Comparison of ENCODE assay signal across 8 cellular contexts in genomic region chr19:44111910-44112463, GRCh38. TPM values are rescaled to one million over a fixed set of nuclear protein-coding genes. Genes with fewer than 3 reads are reported as not detected.
DNase-seq lines count a peak whose midpoint lies in the region; ATAC-seq and TF ChIP-seq lines count a peak whose summit lies in the region.

No MANE protein-coding gene starts in this region.

- no peak for ATAC-seq in GM18858 (IDR thresholded peaks at IDR 0.05; ENCODE audit: unreplicated experiment)

- peaks cover 43% of the 10 kb centered on the region for H3K36me3 Mint-ChIP-seq in neural crest cell (ENCODE audit: low read depth)

- H3K4me1 Mint-ChIP-seq in neural crest cell = peaks cover 32% of the 10 kb centered on the region

- in situ Hi-C loops in SK-MEL-5 (cut with HindIII; ENCODE audit: low pct_unique_long_range_greater_than_20kb, low sequenced_read_pairs) = no loop called here

- peak overlapping the region; percentile 99 for H3K4me3 Mint-ChIP-seq in neural crest cell

- H3K27me3 Mint-ChIP-seq in neural crest cell (ENCODE audit: low read depth) = no peaks in the 10 kb centered on the region

- peak overlapping the region; percentile 93 for H3K4me3 ChIP-seq in epithelial cell of esophagus (ENCODE audit: low read length)

- H3K27ac Mint-ChIP-seq in neural crest cell (ENCODE audit: unreplicated experiment) = no peak overlapping the region

- DNase-seq in stimulated activated CD4-positive, alpha-beta T cell treated with anti-CD3 and anti-CD28 coated beads, Interleukin-1b, Interleukin-23, amount 100 ng/mL, for 48 hours = peak; percentile 22
- no peak for DNase-seq in stimulated activated CD4-positive, alpha-beta T cell treated with anti-CD3 and anti-CD28 coated beads, Interleukin-2, amount 100 ng/mL, for 48 hours
- peak; percentile 41 for DNase-seq in SK-MEL-5 (ENCODE audit: low read depth, low spot score)
- DNase-seq in epithelial cell of esophagus (ENCODE audit: low read depth) = peak; percentile 84
- DNase-seq in neural crest cell (ENCODE audit: low read depth, low spot score) = peak; percentile 4
- no peak for DNase-seq in GM20000 (ENCODE audit: low spot score)
- DNase-seq in NCI-H345 (lab: John Stamatoyannopoulos, UW) = no peak

- H3K9me3 Mint-ChIP-seq in neural crest cell = peaks cover 19% of the 10 kb centered on the region

- no peak for TF ChIP-seq CTCF in epithelial cell of esophagus (IDR thresholded peaks at IDR 0.05; ENCODE audit: insufficient read depth, low read depth, low read length, missing control alignments)
- no peak for TF ChIP-seq CTCF in neural crest cell (conservative IDR thresholded peaks at IDR 0.05)
- TF ChIP-seq CTCF in GM20000 (IDR thresholded peaks at IDR 0.05; ENCODE audit: extremely low read depth, missing control alignments) = no peak

RNA-seq across cellular contexts. Expression of gene ZNF225, which starts 1.2 kb away (rescaled TPM):
- total RNA-seq in SK-MEL-5 (2014; rRNA removed; shearing (Covaris generic)) = 3.4 and 4.4 TPM in 2 replicates
- 1.7 and 2.6 TPM in 2 replicates for polyA plus RNA-seq in SK-MEL-5 (2015; cell fraction: cytosol; rRNA removed)
- polyA plus RNA-seq in SK-MEL-5 (2015; cell fraction: nucleus; rRNA removed) = 6.1 and 8.7 TPM in 2 replicates
- 6.9 and 7.8 TPM in 2 replicates for total RNA-seq in neural crest cell

RNA-seq across cellular contexts. Expression of gene ZNF224, which starts 17.8 kb away (rescaled TPM):
- total RNA-seq in SK-MEL-5 (2014; rRNA removed; shearing (Covaris generic)) = 17.7 and 22.4 TPM in 2 replicates
- polyA plus RNA-seq in SK-MEL-5 (2015; cell fraction: cytosol; rRNA removed) = 5.8 and 7.6 TPM in 2 replicates
- 118 and 145 TPM in 2 replicates for polyA plus RNA-seq in SK-MEL-5 (2015; cell fraction: nucleus; rRNA removed)
- total RNA-seq in neural crest cell = 19.4 and 23.0 TPM in 2 replicates

RNA-seq across cellular contexts. Expression of gene ZNF234, which starts 29.4 kb away (rescaled TPM):
- 7.0 and 7.4 TPM in 2 replicates for total RNA-seq in SK-MEL-5 (2014; rRNA removed; shearing (Covaris generic))
- polyA plus RNA-seq in SK-MEL-5 (2015; cell fraction: cytosol; rRNA removed) = 2.8 and 3.2 TPM in 2 replicates
- 13.0 and 19.0 TPM in 2 replicates for polyA plus RNA-seq in SK-MEL-5 (2015; cell fraction: nucleus; rRNA removed)
- total RNA-seq in neural crest cell = 18.2 and 18.6 TPM in 2 replicates

RNA-seq across cellular contexts. Expression of gene ZNF284, which starts 40.0 kb away (rescaled TPM):
- total RNA-seq in SK-MEL-5 (2014; rRNA removed; shearing (Covaris generic)) = 3.2 and 3.5 TPM in 2 replicates
- 0.96 and 1.1 TPM in 2 replicates for polyA plus RNA-seq in SK-MEL-5 (2015; cell fraction: cytosol; rRNA removed)
- polyA plus RNA-seq in SK-MEL-5 (2015; cell fraction: nucleus; rRNA removed) = 7.5 and 8.1 TPM in 2 replicates
- total RNA-seq in neural crest cell = 4.5 TPM in 2 replicates

RNA-seq across cellular contexts. Expression of gene ZNF226, which starts 52.9 kb away (rescaled TPM):
- total RNA-seq in SK-MEL-5 (2014; rRNA removed; shearing (Covaris generic)) = 9.5 and 21.2 TPM in 2 replicates
- 6.8 and 10.7 TPM in 2 replicates for polyA plus RNA-seq in SK-MEL-5 (2015; cell fraction: cytosol; rRNA removed)
- polyA plus RNA-seq in SK-MEL-5 (2015; cell fraction: nucleus; rRNA removed) = 42.7 and 60.3 TPM in 2 replicates
- 24.4 and 29.8 TPM in 2 replicates for total RNA-seq in neural crest cell

Comparison
In these comparisons a context has a peak if more than half of its experiments do, and no peak if none do; other contexts are left out.
1. DNase-seq: peak in stimulated activated CD4-positive, alpha-beta T cell treated with anti-CD3 and anti-CD28 coated beads, Interleukin-1b, Interleukin-23, amount 100 ng/mL, for 48 hours (single experiment), SK-MEL-5 (single experiment), epithelial cell of esophagus (single experiment) and neural crest cell (single experiment); none in stimulated activated CD4-positive, alpha-beta T cell treated with anti-CD3 and anti-CD28 coated beads, Interleukin-2, amount 100 ng/mL, for 48 hours (0 of 2), GM20000 (single experiment) and NCI-H345 (single experiment).